In the genomic region with DNA sequence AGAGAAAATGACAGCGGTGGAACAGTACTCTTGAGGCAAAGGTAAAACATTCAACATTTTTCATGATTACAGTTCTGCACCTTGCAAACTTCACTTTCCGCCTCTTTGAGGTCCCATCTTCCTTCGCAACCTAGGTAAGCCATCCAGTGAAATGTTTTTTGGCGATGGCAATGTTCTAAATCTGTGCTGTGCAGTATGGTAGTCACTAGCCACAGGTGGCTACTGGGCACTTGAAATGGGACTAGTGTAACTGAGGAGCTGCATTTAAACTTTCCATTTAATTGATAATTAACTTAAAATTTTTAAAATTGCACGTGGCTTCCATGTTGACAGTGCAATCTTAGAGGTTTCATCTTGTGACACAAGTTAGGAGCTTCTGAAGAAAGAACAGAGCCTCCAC, we compare ENCODE assay signal across 28 cellular contexts.
"Had no signal": no experiment of that assay in that cellular context is flagged by ENCODE, and none has a peak within 500 bp of the region (broad histone marks: within the 10 kb centered on the region; RNA-seq: fewer than 3 reads in every experiment).

No MANE protein-coding gene starts in this region.

- H3K27ac Mint-ChIP-seq: stimulated activated effector memory CD8-positive, alpha-beta T cell treated with anti-CD3 and anti-CD28 coated beads, Interleukin-12 subunit alpha, Interleukin-12 subunit beta, amount 100 ng/mL, for 72 hours; stimulated activated memory B cell treated with anti-CD40 and anti-IgM and Interleukin-4, amounts not matched to agents 10 μg/mL and 1 μg/mL and 100 μg/mL, for 72 hours; stimulated activated naive B cell treated with anti-CD40 and anti-IgM and Interleukin-4, amounts not matched to agents 10 μg/mL and 1 μg/mL and 100 μg/mL, for 72 hours; stimulated activated naive CD8-positive, alpha-beta T cell treated with anti-CD3 and anti-CD28 coated beads, Interleukin-15, amount 100 ng/mL, for 72 hours; stimulated activated naive CD8-positive, alpha-beta T cell treated with anti-CD3 and anti-CD28 coated beads, Interleukin-15, Interleukin-2, amounts not matched to agents 100 ng/mL and 50 ng/mL, for 24 hours; type B pancreatic cell had no signal

- H3K4me1 ChIP-seq: suprapubic skin, testis, thyroid gland, tibial artery, tibial nerve, transverse colon, upper lobe of left lung, upper lobe of right lung, uterus, vagina had no signal

- H3K4me3 ChIP-seq: stomach, suprapubic skin, testis, thoracic aorta, thyroid gland, tibial artery, tibial nerve, transverse colon, upper lobe of left lung, upper lobe of right lung, uterus, vagina had no signal

- H3K36me3 Mint-ChIP-seq: stimulated activated effector memory CD8-positive, alpha-beta T cell treated with anti-CD3 and anti-CD28 coated beads, Interleukin-12 subunit alpha, Interleukin-12 subunit beta, amount 100 ng/mL, for 72 hours; stimulated activated memory B cell treated with anti-CD40 and anti-IgM and Interleukin-4, amounts not matched to agents 10 μg/mL and 1 μg/mL and 100 μg/mL, for 72 hours; type B pancreatic cell had no signal

- ATAC-seq: stimulated activated effector memory CD8-positive, alpha-beta T cell treated with anti-CD3 and anti-CD28 coated beads, Interleukin-12 subunit alpha, Interleukin-12 subunit beta, amount 100 ng/mL, for 72 hours; stimulated activated memory B cell treated with anti-CD40 and anti-IgM and Interleukin-4, amounts not matched to agents 10 μg/mL and 1 μg/mL and 100 μg/mL, for 72 hours; stimulated activated naive B cell treated with anti-CD40 and anti-IgM and Interleukin-4, amounts not matched to agents 10 μg/mL and 1 μg/mL and 100 μg/mL, for 72 hours; stimulated activated naive CD8-positive, alpha-beta T cell treated with anti-CD3 and anti-CD28 coated beads, Interleukin-15, amount 100 ng/mL, for 72 hours; stimulated activated naive CD8-positive, alpha-beta T cell treated with anti-CD3 and anti-CD28 coated beads, Interleukin-15, Interleukin-2, amounts not matched to agents 100 U/mL and 50 U/mL, for 24 hours; upper lobe of right lung had no signal

- H3K9me3 ChIP-seq: stomach, suprapubic skin, testis, thoracic aorta, thyroid gland, tibial artery, tibial nerve, transverse colon, upper lobe of left lung, upper lobe of right lung, uterus, vagina had no signal

- H3K4me1 Mint-ChIP-seq: stimulated activated effector memory CD8-positive, alpha-beta T cell treated with anti-CD3 and anti-CD28 coated beads, Interleukin-12 subunit alpha, Interleukin-12 subunit beta, amount 100 ng/mL, for 72 hours had no signal

- H3K9me3 Mint-ChIP-seq: stimulated activated effector memory CD8-positive, alpha-beta T cell treated with anti-CD3 and anti-CD28 coated beads, Interleukin-12 subunit alpha, Interleukin-12 subunit beta, amount 100 ng/mL, for 72 hours; stimulated activated memory B cell treated with anti-CD40 and anti-IgM and Interleukin-4, amounts not matched to agents 10 μg/mL and 1 μg/mL and 100 μg/mL, for 72 hours; stimulated activated naive B cell treated with anti-CD40 and anti-IgM and Interleukin-4, amounts not matched to agents 10 μg/mL and 1 μg/mL and 100 μg/mL, for 72 hours; stimulated activated naive CD8-positive, alpha-beta T cell treated with anti-CD3 and anti-CD28 coated beads, Interleukin-15, amount 100 ng/mL, for 72 hours; stimulated activated naive CD8-positive, alpha-beta T cell treated with anti-CD3 and anti-CD28 coated beads, Interleukin-15, Interleukin-2, amounts not matched to agents 100 ng/mL and 50 ng/mL, for 24 hours; type B pancreatic cell had no signal

- H3K27me3 Mint-ChIP-seq: stimulated activated memory B cell treated with anti-CD40 and anti-IgM and Interleukin-4, amounts not matched to agents 10 μg/mL and 1 μg/mL and 100 μg/mL, for 72 hours; stimulated activated naive B cell treated with anti-CD40 and anti-IgM and Interleukin-4, amounts not matched to agents 10 μg/mL and 1 μg/mL and 100 μg/mL, for 72 hours; stimulated activated naive CD8-positive, alpha-beta T cell treated with anti-CD3 and anti-CD28 coated beads, Interleukin-15, amount 100 ng/mL, for 72 hours; stimulated activated naive CD8-positive, alpha-beta T cell treated with anti-CD3 and anti-CD28 coated beads, Interleukin-15, Interleukin-2, amounts not matched to agents 100 ng/mL and 50 ng/mL, for 24 hours; type B pancreatic cell had no signal

- H3K36me3 ChIP-seq: stomach, suprapubic skin, thoracic aorta, thyroid gland, tibial artery, transverse colon, upper lobe of left lung, upper lobe of right lung, uterus, vagina had no signal

- H3K4me3 Mint-ChIP-seq: stimulated activated effector memory CD8-positive, alpha-beta T cell treated with anti-CD3 and anti-CD28 coated beads, Interleukin-12 subunit alpha, Interleukin-12 subunit beta, amount 100 ng/mL, for 72 hours; stimulated activated memory B cell treated with anti-CD40 and anti-IgM and Interleukin-4, amounts not matched to agents 10 μg/mL and 1 μg/mL and 100 μg/mL, for 72 hours; stimulated activated naive B cell treated with anti-CD40 and anti-IgM and Interleukin-4, amounts not matched to agents 10 μg/mL and 1 μg/mL and 100 μg/mL, for 72 hours; stimulated activated naive CD8-positive, alpha-beta T cell treated with anti-CD3 and anti-CD28 coated beads, Interleukin-15, amount 100 ng/mL, for 72 hours; stimulated activated naive CD8-positive, alpha-beta T cell treated with anti-CD3 and anti-CD28 coated beads, Interleukin-15, Interleukin-2, amounts not matched to agents 100 ng/mL and 50 ng/mL, for 24 hours; type B pancreatic cell had no signal

- H3K27ac ChIP-seq: stomach, suprapubic skin, testis, thoracic aorta, thyroid gland, tibial artery, tibial nerve, transverse colon, upper lobe of left lung, upper lobe of right lung, uterus, vagina had no signal

- DNase-seq: stimulated activated CD4-positive, alpha-beta T cell treated with anti-CD3 and anti-CD28 coated beads, Interleukin-2, amount 100 ng/mL, for 48 hours; stimulated activated CD4-positive, alpha-beta T cell treated with anti-CD3 and anti-CD28 coated beads, Interleukin-4, amount 100 ng/mL, for 1 hour; stimulated activated CD4-positive, alpha-beta T cell treated with anti-CD3 and anti-CD28 coated beads, Interleukin-4, amount 100 ng/mL, for 24 hours; stimulated activated CD4-positive, alpha-beta T cell treated with anti-CD3 and anti-CD28 coated beads, Interleukin-4, amount 100 ng/mL, for 4 hours; stimulated activated CD8-positive, alpha-beta memory T cell treated with anti-CD3 and anti-CD28 coated beads, Interleukin-4, amount 100 ng/mL, for 48 hours; stimulated activated naive B cell treated with anti-CD40 and anti-IgM and Interleukin-4, amounts not matched to agents 10 μg/mL and 1 μg/mL and 100 μg/mL, for 72 hours; stimulated activated naive CD4-positive, alpha-beta T cell; stimulated activated naive CD4-positive, alpha-beta T cell treated with Interleukin-2 at 50 U/mL for 16 hours; stimulated activated naive CD8-positive, alpha-beta T cell treated with anti-CD3 and anti-CD28 coated beads, Interleukin-15, amount 100 ng/mL, for 72 hours; stimulated activated naive CD8-positive, alpha-beta T cell treated with anti-CD3 and anti-CD28 coated beads, Interleukin-15, Interleukin-2, amounts not matched to agents 100 U/mL and 50 U/mL, for 24 hours; stomach; substantia nigra; testis; thyroid gland; tibial artery; transverse colon; trophoblast cell; upper lobe of left lung; upper lobe of right lung; uterus had no signal
